ENCODE assay signal across 3 cellular contexts in genomic region chr10:70542565-70542938, GRCh38.
TF ChIP-seq lines count a peak whose summit lies in the region.

No MANE protein-coding gene starts in this region.

TF ChIP-seq in liver, 16 proteins besides CTCF, POLR2A, EP300 and RAD21:
- TF ChIP-seq FOXA1 (IDR thresholded peaks at IDR 0.05) = no peak
- no peak for TF ChIP-seq NR2F2 (IDR thresholded peaks at IDR 0.05)
- TF ChIP-seq, protein P1, sequence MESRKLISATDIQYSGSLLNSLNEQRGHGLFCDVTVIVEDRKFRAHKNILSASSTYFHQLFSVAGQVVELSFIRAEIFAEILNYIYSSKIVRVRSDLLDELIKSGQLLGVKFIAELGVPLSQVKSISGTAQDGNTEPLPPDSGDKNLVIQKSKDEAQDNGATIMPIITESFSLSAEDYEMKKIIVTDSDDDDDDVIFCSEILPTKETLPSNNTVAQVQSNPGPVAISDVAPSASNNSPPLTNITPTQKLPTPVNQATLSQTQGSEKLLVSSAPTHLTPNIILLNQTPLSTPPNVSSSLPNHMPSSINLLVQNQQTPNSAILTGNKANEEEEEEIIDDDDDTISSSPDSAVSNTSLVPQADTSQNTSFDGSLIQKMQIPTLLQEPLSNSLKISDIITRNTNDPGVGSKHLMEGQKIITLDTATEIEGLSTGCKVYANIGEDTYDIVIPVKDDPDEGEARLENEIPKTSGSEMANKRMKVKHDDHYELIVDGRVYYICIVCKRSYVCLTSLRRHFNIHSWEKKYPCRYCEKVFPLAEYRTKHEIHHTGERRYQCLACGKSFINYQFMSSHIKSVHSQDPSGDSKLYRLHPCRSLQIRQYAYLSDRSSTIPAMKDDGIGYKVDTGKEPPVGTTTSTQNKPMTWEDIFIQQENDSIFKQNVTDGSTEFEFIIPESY (IDR thresholded peaks at IDR 0.05) = no peak
- TF ChIP-seq TAF1 (conservative IDR thresholded peaks at IDR 0.05) = no peak

TF ChIP-seq in HepG2, 621 proteins besides CTCF, POLR2A, EP300 and RAD21:
- TF ChIP-seq RXRB (CRISPR knock-in tag; IDR thresholded peaks at IDR 0.05; ENCODE audit: borderline replicate concordance) (no peak), IRF1 (CRISPR knock-in tag; IDR thresholded peaks at IDR 0.05; ENCODE audit: low read depth) (no peak), ZSCAN12 (CRISPR knock-in tag; IDR thresholded peaks at IDR 0.05) (no peak), HNRNPLL (IDR thresholded peaks at IDR 0.05; ENCODE audit: low read depth, low read length, poor library complexity, severe bottlenecking) (no peak), ZNF3 (CRISPR knock-in tag; IDR thresholded peaks at IDR 0.05) (no peak), ZNF256 (CRISPR knock-in tag; conservative IDR thresholded peaks at IDR 0.05) (no peak), ZNF383 (CRISPR knock-in tag; IDR thresholded peaks at IDR 0.05; ENCODE audit: borderline replicate concordance) (no peak), MTA1 (CRISPR knock-in tag; IDR thresholded peaks at IDR 0.05; ENCODE audit: borderline replicate concordance) (no peak), HNRNPL (IDR thresholded peaks at IDR 0.05; ENCODE audit: low read depth, low read length) (no peak), ZNF878 (CRISPR knock-in tag; IDR thresholded peaks at IDR 0.05) (no peak), IRF2 (CRISPR knock-in tag; IDR thresholded peaks at IDR 0.05) (no peak)

TF ChIP-seq in endothelial cell of umbilical vein, 7 proteins besides CTCF, POLR2A, EP300 and RAD21:
- TF ChIP-seq JUN (IDR thresholded peaks at IDR 0.05; ENCODE audit: borderline replicate concordance, insufficient read depth, insufficient read length, low read depth) = no peak
- TF ChIP-seq EZH2 (IDR thresholded peaks at IDR 0.05; ENCODE audit: borderline replicate concordance, low read depth, low read length, severe bottlenecking) = no peak
- TF ChIP-seq GATA2 (IDR thresholded peaks at IDR 0.05; ENCODE audit: insufficient read depth, insufficient read length, low read depth, low read length) = no peak
- no peak for TF ChIP-seq MYC (IDR thresholded peaks at IDR 0.05; ENCODE audit: low read depth, low read length)
- no peak for TF ChIP-seq MAX (IDR thresholded peaks at IDR 0.05; ENCODE audit: insufficient read depth, insufficient read length)
- TF ChIP-seq POLR2AphosphoS5 (IDR thresholded peaks at IDR 0.05; ENCODE audit: insufficient read depth, low read depth, low read length) = no peak
- no peak for TF ChIP-seq FOS (IDR thresholded peaks at IDR 0.05; ENCODE audit: borderline replicate concordance, insufficient read depth, low read length)
TF ChIP-seq in endothelial cell of umbilical vein: peak in this region for 0.
